ENCODE assay signal across 8 cellular contexts in the genomic region with DNA sequence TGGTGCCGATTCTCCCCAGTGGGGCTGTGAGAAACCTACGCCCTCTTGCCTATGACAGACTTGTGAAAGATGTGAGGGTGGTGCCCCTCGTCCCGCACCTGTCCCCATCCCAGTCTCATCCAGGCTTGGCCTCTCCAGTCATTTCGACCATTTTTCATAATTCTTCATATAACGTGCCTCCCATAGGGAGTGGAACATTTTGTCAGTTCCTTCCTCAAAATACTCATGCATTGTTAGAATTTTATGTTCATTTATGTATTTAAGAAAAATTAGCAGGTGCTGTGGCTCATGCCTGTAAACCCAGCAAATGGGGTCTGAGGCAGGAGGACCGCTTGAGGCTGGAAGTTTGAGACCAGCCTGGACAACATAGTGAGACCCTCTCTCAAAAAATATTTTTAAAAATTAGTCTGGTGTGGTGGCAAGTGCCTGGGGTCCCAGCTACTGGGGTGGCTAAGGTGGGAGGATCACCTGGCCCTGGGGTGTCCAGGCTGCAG. TPM values are rescaled to one million over a fixed set of nuclear protein-coding genes. Genes with fewer than 3 reads are reported as not detected.
DNase-seq lines count a peak whose midpoint lies in the region; ATAC-seq and TF ChIP-seq lines count a peak whose summit lies in the region.

No MANE protein-coding gene starts in this region.

- peaks cover 0 to 3% (median 0%) of the 10 kb centered on the region in 4 donors for H3K9me3 ChIP-seq in Peyer's patch

- DNase-seq in GM12864 (ENCODE audit: low read depth) = no peak
- no peak for DNase-seq in Peyer's patch
- no peak for DNase-seq in epithelial cell of proximal tubule (ENCODE audit: low read depth)
- no peak for DNase-seq in skeletal muscle cell (ENCODE audit: low read depth)
- no peak for DNase-seq in NK-92 (lab: John Stamatoyannopoulos, UW; ENCODE audit: unreplicated experiment)
- no peak for DNase-seq in stimulated activated CD8-positive, alpha-beta memory T cell treated with anti-CD3 and anti-CD28 coated beads, Interleukin-4, amount 100 ng/mL, for 48 hours

- no peaks in the 10 kb centered on the region for H3K27me3 ChIP-seq in Peyer's patch

- peaks cover 0 to 4% (median 2%) of the 10 kb centered on the region in 4 donors for H3K4me1 ChIP-seq in Peyer's patch

- TF ChIP-seq CTCF in GM12864 (IDR thresholded peaks at IDR 0.05; ENCODE audit: low read depth, low read length, missing control alignments) (no peak), Peyer's patch (IDR thresholded peaks at IDR 0.05) (no peak), epithelial cell of proximal tubule (conservative IDR thresholded peaks at IDR 0.05; ENCODE audit: low read depth, low read length) (no peak)

- peak overlapping the region; percentile 75 to 84 (median 79) for H3K27ac ChIP-seq in Peyer's patch

- no peak for TF ChIP-seq POLR2A in Peyer's patch (IDR thresholded peaks at IDR 0.05)

- ATAC-seq in HG03280 (IDR thresholded peaks at IDR 0.05; ENCODE audit: unreplicated experiment) (no peak), HG03378 (IDR thresholded peaks at IDR 0.05; ENCODE audit: unreplicated experiment) (no peak)

- H3K4me3 ChIP-seq in GM12864 (ENCODE audit: low read depth, low read length) (peak overlapping the region; percentile 69; the same call in 1 of the 2 replicates), Peyer's patch (peak overlapping the region; percentile 26 to 77 (median 61)), epithelial cell of proximal tubule (ENCODE audit: low read depth, low read length) (peak overlapping the region; percentile 90), skeletal muscle cell (ENCODE audit: low read depth, low read length) (peak overlapping the region; percentile 32)

- peaks cover 0 to 9% (median 0%) of the 10 kb centered on the region in 3 donors for H3K36me3 ChIP-seq in Peyer's patch

RNA-seq across cellular contexts. Expression of gene RPA2, which starts 0.8 kb away (rescaled TPM):
- 10 to 100 TPM in 2 of 4 donors, 1 to 10 TPM in 2; 8.2 to 23.1 (median 10.0) TPM for total RNA-seq in Peyer's patch
- 33.0 and 65.7 TPM in 2 replicates for total RNA-seq in epithelial cell of proximal tubule

RNA-seq across cellular contexts. Expression of gene SMPDL3B, which starts 19.7 kb away (rescaled TPM):
- total RNA-seq in Peyer's patch (10 to 100 TPM in 3 of 4 donors, 1 to 10 TPM in 1; 6.6 to 43.4 (median 31.6) TPM), epithelial cell of proximal tubule (13.5 and 17.2 TPM in 2 replicates)

RNA-seq across cellular contexts. Expression of gene THEMIS2, which starts 42.8 kb away (rescaled TPM):
- total RNA-seq in Peyer's patch (10 to 100 TPM in 3 of 4 donors, 1 to 10 TPM in 1; 8.1 to 86.6 (median 22.8) TPM), epithelial cell of proximal tubule (12.1 and 24.2 TPM in 2 replicates)

RNA-seq across cellular contexts. Expression of gene XKR8, which starts 44.6 kb away (rescaled TPM):
- total RNA-seq in Peyer's patch (10 to 100 TPM in 3 of 4 donors, 1 to 10 TPM in 1; 5.8 to 13.9 (median 11.8) TPM), epithelial cell of proximal tubule (10.3 and 11.1 TPM in 2 replicates)

Comparison
In these comparisons a context has a peak if more than half of its experiments do, and no peak if none do; other contexts are left out.
1. H3K4me3 ChIP-seq: peak in every context shown above with its lines; median percentile 90 in epithelial cell of proximal tubule; 69 in GM12864; 61 in Peyer's patch; 32 in skeletal muscle cell.